Comparison of ENCODE assay signal across 1 cellular context in the genomic region with DNA sequence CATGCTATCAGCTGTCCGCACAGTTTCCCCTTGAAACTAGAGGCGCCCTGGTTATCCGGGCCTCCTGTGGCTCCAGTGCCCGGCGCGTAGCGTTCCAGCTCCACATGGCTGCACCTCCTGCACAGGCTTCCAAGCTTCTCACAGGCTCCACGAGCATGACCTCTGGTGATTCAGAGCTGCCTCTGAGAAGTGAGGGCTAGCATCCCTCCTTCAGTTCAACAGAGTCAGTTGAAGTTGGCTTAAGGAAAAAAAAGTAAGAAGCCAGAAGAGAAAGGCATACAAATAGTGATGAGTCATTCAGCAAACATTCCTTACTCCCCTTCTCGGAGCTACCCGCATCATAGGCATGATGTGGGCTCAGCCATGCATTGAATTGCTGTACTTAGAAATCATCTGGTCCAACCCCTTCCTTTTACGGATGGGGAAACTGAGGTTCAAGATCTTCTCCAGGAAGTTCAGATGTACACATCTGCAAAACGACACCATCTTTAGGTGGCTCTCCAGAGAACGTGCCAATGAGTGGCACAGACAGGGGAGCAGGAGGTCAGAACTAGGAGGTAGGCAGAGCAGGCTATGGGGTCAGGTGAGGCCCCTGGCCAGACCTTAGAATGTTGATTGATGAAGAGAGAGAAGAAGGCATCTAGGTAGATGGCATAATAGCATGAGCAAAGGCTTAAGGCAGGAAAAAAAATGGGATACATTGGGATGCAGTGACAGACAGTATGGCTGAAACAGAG.
TF ChIP-seq lines count a peak whose summit lies in the region.

No MANE protein-coding gene starts in this region.

TF ChIP-seq in K562, 482 proteins besides CTCF, POLR2A, EP300 and RAD21 (continued from another document):
- TF ChIP-seq, protein P1, sequence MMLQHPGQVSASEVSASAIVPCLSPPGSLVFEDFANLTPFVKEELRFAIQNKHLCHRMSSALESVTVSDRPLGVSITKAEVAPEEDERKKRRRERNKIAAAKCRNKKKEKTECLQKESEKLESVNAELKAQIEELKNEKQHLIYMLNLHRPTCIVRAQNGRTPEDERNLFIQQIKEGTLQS (IDR thresholded peaks at IDR 0.05) = peak; percentile 29; the same call in 1 of the 2 replicates
- TF ChIP-seq, protein P1 (CRISPR knock-in tag; conservative IDR thresholded peaks at IDR 0.05) = no peak
- peak; percentile 27; the same call in 1 of the 2 replicates for TF ChIP-seq NFE2 (IDR thresholded peaks at IDR 0.05; ENCODE audit: low read depth)
- peak; percentile 87 for TF ChIP-seq MAFG (tag; conservative IDR thresholded peaks at IDR 0.05)
- peak; percentile 70; the same call in 1 of the 2 replicates for TF ChIP-seq NFE2L1 (tag; IDR thresholded peaks at IDR 0.05; ENCODE audit: borderline replicate concordance, low read depth)
